Comparison of ENCODE assay signal across 1 cellular context in the genomic region with DNA sequence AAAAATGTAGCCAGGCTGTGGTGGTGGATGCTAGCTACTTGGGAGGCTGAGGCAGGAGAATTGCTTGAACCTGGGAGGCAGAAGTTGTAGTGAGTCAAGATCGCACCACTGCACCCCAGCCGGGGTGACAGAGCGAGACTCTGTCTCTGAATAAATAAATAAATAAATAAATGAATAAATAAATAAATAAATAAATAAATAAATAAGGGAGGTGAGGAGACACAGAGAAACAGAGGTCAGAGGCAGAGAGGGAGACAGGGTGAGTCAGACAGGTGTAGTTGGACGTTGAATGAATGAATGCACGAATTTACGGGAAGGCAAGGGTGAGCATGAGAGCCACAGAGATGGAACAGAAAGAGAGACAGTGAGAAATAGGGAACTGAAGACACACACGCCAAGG.
TF ChIP-seq lines count a peak whose summit lies in the region.

No MANE protein-coding gene starts in this region.

TF ChIP-seq in HEK293, 187 proteins besides CTCF, POLR2A, EP300 and RAD21 (continued from another document and continues in another):
- TF ChIP-seq, protein P1, sequence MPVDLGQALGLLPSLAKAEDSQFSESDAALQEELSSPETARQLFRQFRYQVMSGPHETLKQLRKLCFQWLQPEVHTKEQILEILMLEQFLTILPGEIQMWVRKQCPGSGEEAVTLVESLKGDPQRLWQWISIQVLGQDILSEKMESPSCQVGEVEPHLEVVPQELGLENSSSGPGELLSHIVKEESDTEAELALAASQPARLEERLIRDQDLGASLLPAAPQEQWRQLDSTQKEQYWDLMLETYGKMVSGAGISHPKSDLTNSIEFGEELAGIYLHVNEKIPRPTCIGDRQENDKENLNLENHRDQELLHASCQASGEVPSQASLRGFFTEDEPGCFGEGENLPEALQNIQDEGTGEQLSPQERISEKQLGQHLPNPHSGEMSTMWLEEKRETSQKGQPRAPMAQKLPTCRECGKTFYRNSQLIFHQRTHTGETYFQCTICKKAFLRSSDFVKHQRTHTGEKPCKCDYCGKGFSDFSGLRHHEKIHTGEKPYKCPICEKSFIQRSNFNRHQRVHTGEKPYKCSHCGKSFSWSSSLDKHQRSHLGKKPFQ (tag by site-specific recombination; IDR thresholded peaks at IDR 0.05), result 0 out of 2 replicates have a peak, but pooled peaks have one; percentile 17
- TF ChIP-seq ZNF791 (tag by site-specific recombination; IDR thresholded peaks at IDR 0.05) (peak; percentile 66; the same call in 1 of the 2 replicates), ZNF837 (tag by site-specific recombination; IDR thresholded peaks at IDR 0.05) (no peak), ZNF433 (tag by site-specific recombination; IDR thresholded peaks at IDR 0.05; ENCODE audit: low read depth) (peak; percentile 70; the same call in 1 of the 2 replicates), ZBTB21 (tag by site-specific recombination; IDR thresholded peaks at IDR 0.05) (peak; percentile 70), ZNF510 (tag by site-specific recombination; IDR thresholded peaks at IDR 0.05; ENCODE audit: insufficient replicate concordance) (no peak), ZNF404 (tag by site-specific recombination; IDR thresholded peaks at IDR 0.05) (0 out of 2 replicates have a peak, but pooled peaks have one; percentile 60), RBAK (tag by site-specific recombination; IDR thresholded peaks at IDR 0.05) (peak; percentile 45; the same call in 1 of the 2 replicates), ZNF777 (tag by site-specific recombination; IDR thresholded peaks at IDR 0.05; ENCODE audit: borderline replicate concordance) (no peak), ZNF664 (tag by site-specific recombination; IDR thresholded peaks at IDR 0.05) (peak; percentile 71), ZNF175 (tag by site-specific recombination; IDR thresholded peaks at IDR 0.05) (no peak), TRIM28 (IDR thresholded peaks at IDR 0.05; ENCODE audit: borderline replicate concordance, low read length) (no peak), EGR2 (tag by site-specific recombination; IDR thresholded peaks at IDR 0.05; ENCODE audit: low read depth) (no peak), ZBTB8A (tag by site-specific recombination; IDR thresholded peaks at IDR 0.05) (peak; percentile 64), ZNF629 (tag by site-specific recombination; IDR thresholded peaks at IDR 0.05) (peak; percentile 32; the same call in 1 of the 2 replicates), ZNF248 (tag by site-specific recombination; IDR thresholded peaks at IDR 0.05) (no peak), KLF16 (tag by site-specific recombination; IDR thresholded peaks at IDR 0.05) (no peak), ZNF843 (tag by site-specific recombination; IDR thresholded peaks at IDR 0.05) (no peak), KLF7 (tag by site-specific recombination; IDR thresholded peaks at IDR 0.05; ENCODE audit: borderline replicate concordance) (peak; percentile 57; the same call in 1 of the 2 replicates), ZFHX2 (tag by site-specific recombination; conservative IDR thresholded peaks at IDR 0.05) (no peak)
- TF ChIP-seq, protein P2, sequence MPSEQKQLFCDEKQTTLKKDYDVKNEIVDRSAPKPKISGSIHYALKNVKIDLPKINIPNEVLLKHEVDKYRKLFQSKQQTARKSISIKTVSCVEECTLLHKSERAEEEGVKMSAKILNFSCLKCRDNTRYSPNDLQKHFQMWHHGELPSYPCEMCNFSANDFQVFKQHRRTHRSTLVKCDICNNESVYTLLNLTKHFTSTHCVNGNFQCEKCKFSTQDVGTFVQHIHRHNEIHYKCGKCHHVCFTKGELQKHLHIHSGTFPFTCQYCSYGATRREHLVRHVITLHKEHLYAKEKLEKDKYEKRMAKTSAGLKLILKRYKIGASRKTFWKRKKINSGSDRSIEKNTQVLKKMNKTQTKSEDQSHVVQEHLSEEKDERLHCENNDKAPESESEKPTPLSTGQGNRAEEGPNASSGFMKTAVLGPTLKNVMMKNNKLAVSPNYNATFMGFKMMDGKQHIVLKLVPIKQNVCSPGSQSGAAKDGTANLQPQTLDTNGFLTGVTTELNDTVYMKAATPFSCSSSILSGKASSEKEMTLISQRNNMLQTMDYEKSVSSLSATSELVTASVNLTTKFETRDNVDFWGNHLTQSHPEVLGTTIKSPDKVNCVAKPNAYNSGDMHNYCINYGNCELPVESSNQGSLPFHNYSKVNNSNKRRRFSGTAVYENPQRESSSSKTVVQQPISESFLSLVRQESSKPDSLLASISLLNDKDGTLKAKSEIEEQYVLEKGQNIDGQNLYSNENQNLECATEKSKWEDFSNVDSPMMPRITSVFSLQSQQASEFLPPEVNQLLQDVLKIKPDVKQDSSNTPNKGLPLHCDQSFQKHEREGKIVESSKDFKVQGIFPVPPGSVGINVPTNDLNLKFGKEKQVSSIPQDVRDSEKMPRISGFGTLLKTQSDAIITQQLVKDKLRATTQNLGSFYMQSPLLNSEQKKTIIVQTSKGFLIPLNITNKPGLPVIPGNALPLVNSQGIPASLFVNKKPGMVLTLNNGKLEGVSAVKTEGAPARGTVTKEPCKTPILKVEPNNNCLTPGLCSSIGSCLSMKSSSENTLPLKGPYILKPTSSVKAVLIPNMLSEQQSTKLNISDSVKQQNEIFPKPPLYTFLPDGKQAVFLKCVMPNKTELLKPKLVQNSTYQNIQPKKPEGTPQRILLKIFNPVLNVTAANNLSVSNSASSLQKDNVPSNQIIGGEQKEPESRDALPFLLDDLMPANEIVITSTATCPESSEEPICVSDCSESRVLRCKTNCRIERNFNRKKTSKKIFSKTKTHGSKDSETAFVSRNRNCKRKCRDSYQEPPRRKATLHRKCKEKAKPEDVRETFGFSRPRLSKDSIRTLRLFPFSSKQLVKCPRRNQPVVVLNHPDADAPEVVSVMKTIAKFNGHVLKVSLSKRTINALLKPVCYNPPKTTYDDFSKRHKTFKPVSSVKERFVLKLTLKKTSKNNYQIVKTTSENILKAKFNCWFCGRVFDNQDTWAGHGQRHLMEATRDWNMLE (tag by site-specific recombination; conservative IDR thresholded peaks at IDR 0.05; ENCODE audit: low read depth), result peak; percentile 88
- TF ChIP-seq, protein P3, sequence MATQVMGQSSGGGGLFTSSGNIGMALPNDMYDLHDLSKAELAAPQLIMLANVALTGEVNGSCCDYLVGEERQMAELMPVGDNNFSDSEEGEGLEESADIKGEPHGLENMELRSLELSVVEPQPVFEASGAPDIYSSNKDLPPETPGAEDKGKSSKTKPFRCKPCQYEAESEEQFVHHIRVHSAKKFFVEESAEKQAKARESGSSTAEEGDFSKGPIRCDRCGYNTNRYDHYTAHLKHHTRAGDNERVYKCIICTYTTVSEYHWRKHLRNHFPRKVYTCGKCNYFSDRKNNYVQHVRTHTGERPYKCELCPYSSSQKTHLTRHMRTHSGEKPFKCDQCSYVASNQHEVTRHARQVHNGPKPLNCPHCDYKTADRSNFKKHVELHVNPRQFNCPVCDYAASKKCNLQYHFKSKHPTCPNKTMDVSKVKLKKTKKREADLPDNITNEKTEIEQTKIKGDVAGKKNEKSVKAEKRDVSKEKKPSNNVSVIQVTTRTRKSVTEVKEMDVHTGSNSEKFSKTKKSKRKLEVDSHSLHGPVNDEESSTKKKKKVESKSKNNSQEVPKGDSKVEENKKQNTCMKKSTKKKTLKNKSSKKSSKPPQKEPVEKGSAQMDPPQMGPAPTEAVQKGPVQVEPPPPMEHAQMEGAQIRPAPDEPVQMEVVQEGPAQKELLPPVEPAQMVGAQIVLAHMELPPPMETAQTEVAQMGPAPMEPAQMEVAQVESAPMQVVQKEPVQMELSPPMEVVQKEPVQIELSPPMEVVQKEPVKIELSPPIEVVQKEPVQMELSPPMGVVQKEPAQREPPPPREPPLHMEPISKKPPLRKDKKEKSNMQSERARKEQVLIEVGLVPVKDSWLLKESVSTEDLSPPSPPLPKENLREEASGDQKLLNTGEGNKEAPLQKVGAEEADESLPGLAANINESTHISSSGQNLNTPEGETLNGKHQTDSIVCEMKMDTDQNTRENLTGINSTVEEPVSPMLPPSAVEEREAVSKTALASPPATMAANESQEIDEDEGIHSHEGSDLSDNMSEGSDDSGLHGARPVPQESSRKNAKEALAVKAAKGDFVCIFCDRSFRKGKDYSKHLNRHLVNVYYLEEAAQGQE (tag by site-specific recombination; IDR thresholded peaks at IDR 0.05), result peak; percentile 71
- TF ChIP-seq, protein P4, sequence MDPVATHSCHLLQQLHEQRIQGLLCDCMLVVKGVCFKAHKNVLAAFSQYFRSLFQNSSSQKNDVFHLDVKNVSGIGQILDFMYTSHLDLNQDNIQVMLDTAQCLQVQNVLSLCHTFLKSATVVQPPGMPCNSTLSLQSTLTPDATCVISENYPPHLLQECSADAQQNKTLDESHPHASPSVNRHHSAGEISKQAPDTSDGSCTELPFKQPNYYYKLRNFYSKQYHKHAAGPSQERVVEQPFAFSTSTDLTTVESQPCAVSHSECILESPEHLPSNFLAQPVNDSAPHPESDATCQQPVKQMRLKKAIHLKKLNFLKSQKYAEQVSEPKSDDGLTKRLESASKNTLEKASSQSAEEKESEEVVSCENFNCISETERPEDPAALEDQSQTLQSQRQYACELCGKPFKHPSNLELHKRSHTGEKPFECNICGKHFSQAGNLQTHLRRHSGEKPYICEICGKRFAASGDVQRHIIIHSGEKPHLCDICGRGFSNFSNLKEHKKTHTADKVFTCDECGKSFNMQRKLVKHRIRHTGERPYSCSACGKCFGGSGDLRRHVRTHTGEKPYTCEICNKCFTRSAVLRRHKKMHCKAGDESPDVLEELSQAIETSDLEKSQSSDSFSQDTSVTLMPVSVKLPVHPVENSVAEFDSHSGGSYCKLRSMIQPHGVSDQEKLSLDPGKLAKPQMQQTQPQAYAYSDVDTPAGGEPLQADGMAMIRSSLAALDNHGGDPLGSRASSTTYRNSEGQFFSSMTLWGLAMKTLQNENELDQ (tag by site-specific recombination; IDR thresholded peaks at IDR 0.05; ENCODE audit: low read depth), result no peak
- TF ChIP-seq, protein P5, sequence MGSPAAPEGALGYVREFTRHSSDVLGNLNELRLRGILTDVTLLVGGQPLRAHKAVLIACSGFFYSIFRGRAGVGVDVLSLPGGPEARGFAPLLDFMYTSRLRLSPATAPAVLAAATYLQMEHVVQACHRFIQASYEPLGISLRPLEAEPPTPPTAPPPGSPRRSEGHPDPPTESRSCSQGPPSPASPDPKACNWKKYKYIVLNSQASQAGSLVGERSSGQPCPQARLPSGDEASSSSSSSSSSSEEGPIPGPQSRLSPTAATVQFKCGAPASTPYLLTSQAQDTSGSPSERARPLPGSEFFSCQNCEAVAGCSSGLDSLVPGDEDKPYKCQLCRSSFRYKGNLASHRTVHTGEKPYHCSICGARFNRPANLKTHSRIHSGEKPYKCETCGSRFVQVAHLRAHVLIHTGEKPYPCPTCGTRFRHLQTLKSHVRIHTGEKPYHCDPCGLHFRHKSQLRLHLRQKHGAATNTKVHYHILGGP (tag by site-specific recombination; IDR thresholded peaks at IDR 0.05), result no peak
- TF ChIP-seq, protein P6, sequence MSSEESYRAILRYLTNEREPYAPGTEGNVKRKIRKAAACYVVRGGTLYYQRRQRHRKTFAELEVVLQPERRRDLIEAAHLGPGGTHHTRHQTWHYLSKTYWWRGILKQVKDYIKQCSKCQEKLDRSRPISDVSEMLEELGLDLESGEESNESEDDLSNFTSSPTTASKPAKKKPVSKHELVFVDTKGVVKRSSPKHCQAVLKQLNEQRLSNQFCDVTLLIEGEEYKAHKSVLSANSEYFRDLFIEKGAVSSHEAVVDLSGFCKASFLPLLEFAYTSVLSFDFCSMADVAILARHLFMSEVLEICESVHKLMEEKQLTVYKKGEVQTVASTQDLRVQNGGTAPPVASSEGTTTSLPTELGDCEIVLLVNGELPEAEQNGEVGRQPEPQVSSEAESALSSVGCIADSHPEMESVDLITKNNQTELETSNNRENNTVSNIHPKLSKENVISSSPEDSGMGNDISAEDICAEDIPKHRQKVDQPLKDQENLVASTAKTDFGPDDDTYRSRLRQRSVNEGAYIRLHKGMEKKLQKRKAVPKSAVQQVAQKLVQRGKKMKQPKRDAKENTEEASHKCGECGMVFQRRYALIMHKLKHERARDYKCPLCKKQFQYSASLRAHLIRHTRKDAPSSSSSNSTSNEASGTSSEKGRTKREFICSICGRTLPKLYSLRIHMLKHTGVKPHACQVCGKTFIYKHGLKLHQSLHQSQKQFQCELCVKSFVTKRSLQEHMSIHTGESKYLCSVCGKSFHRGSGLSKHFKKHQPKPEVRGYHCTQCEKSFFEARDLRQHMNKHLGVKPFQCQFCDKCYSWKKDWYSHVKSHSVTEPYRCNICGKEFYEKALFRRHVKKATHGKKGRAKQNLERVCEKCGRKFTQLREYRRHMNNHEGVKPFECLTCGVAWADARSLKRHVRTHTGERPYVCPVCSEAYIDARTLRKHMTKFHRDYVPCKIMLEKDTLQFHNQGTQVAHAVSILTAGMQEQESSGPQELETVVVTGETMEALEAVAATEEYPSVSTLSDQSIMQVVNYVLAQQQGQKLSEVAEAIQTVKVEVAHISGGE (tag by site-specific recombination; conservative IDR thresholded peaks at IDR 0.05; ENCODE audit: low read depth), result peak; percentile 80
- TF ChIP-seq, protein P7, sequence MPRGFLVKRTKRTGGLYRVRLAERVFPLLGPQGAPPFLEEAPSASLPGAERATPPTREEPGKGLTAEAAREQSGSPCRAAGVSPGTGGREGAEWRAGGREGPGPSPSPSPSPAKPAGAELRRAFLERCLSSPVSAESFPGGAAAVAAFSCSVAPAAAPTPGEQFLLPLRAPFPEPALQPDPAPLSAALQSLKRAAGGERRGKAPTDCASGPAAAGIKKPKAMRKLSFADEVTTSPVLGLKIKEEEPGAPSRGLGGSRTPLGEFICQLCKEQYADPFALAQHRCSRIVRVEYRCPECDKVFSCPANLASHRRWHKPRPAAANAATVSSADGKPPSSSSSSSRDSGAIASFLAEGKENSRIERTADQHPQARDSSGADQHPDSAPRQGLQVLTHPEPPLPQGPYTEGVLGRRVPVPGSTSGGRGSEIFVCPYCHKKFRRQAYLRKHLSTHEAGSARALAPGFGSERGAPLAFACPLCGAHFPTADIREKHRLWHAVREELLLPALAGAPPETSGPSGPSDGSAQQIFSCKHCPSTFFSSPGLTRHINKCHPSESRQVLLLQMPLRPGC (tag by site-specific recombination; IDR thresholded peaks at IDR 0.05), result no peak
- TF ChIP-seq, protein P8, sequence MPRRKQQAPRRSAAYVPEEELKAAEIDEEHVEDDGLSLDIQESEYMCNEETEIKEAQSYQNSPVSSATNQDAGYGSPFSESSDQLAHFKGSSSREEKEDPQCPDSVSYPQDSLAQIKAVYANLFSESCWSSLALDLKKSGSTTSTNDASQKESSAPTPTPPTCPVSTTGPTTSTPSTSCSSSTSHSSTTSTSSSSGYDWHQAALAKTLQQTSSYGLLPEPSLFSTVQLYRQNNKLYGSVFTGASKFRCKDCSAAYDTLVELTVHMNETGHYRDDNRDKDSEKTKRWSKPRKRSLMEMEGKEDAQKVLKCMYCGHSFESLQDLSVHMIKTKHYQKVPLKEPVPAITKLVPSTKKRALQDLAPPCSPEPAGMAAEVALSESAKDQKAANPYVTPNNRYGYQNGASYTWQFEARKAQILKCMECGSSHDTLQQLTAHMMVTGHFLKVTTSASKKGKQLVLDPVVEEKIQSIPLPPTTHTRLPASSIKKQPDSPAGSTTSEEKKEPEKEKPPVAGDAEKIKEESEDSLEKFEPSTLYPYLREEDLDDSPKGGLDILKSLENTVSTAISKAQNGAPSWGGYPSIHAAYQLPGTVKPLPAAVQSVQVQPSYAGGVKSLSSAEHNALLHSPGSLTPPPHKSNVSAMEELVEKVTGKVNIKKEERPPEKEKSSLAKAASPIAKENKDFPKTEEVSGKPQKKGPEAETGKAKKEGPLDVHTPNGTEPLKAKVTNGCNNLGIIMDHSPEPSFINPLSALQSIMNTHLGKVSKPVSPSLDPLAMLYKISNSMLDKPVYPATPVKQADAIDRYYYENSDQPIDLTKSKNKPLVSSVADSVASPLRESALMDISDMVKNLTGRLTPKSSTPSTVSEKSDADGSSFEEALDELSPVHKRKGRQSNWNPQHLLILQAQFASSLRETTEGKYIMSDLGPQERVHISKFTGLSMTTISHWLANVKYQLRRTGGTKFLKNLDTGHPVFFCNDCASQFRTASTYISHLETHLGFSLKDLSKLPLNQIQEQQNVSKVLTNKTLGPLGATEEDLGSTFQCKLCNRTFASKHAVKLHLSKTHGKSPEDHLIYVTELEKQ (tag by site-specific recombination; IDR thresholded peaks at IDR 0.05; ENCODE audit: borderline replicate concordance), result peak; percentile 47; the same call in 1 of the 2 replicates
